8 cellular contexts compared by ENCODE assay signal in the genomic region with DNA sequence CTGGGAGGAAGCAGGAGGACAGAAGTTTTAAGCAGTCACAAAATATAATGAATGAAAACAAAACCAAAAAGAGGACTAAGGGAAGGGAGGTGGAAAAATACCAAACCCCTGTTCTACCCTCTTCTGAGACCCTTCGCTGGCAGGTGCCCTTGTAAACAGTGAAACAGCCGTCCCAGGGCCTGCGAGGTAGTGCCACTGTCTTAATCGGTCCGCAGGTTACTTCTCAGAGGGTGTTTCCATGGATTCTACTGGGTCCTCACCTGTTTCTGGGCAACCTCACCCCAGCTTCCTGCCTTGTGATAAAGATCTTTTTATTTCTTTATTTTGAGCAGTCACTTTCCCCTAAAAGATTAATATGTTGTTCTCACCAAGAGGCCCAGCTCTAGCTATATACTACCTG.
DNase-seq lines count a peak whose midpoint lies in the region; ATAC-seq and TF ChIP-seq lines count a peak whose summit lies in the region.

No MANE protein-coding gene starts in this region.

- H3K4me2 ChIP-seq in SU-DHL-6 (ENCODE audit: low read depth, low read length, poor library complexity, severe bottlenecking) = no peak overlapping the region

- peak; percentile 11 for DNase-seq in activated CD4-positive, alpha-beta T cell treated with anti-CD3 and anti-CD28 coated beads for 48 hours
- no peak for DNase-seq in activated CD4-positive, alpha-beta T cell treated with anti-CD3 and anti-CD28 coated beads, Interleukin-2, amount 50 U/mL, for 4 hours
- DNase-seq in esophagus squamous epithelium (lab: John Stamatoyannopoulos, UW) (no peak), NOMO-1 (lab: John Stamatoyannopoulos, UW; ENCODE audit: unreplicated experiment in 2 of 2) (no peak), SW480 (ENCODE audit: low spot score) (no peak)
- DNase-seq in stimulated activated naive B cell treated with anti-CD40 and anti-IgM and Interleukin-4, amounts not matched to agents 10 μg/mL and 1 μg/mL and 100 μg/mL, for 72 hours = no peak

- no peak overlapping the region for H3K9ac ChIP-seq in SU-DHL-6 (ENCODE audit: low read length)

- peaks cover 10% of the 10 kb centered on the region; the same call in 1 of the 2 replicates for H3F3A ChIP-seq in SU-DHL-6 (ENCODE audit: insufficient read depth)

- no peaks in the 10 kb centered on the region for H3K27me3 Mint-ChIP-seq in stimulated activated naive B cell treated with anti-CD40 and anti-IgM and Interleukin-4, amounts not matched to agents 10 μg/mL and 1 μg/mL and 100 μg/mL, for 72 hours

- ATAC-seq in stimulated activated naive B cell treated with anti-CD40 and anti-IgM and Interleukin-4, amounts not matched to agents 10 μg/mL and 1 μg/mL and 100 μg/mL, for 72 hours (replicated peaks) = peak; percentile 1 to 2
- no peak for ATAC-seq in esophagus mucosa

- TF ChIP-seq CTCF in SU-DHL-6 (IDR thresholded peaks at IDR 0.05; ENCODE audit: insufficient read depth, low read length, poor library complexity, severe bottlenecking) (no peak), esophagus squamous epithelium (IDR thresholded peaks at IDR 0.05) (no peak)

- peak overlapping the region; percentile 28 for H2AFZ ChIP-seq in SU-DHL-6 (ENCODE audit: low read depth, low read length, severe bottlenecking)

- H3K9me2 ChIP-seq in SU-DHL-6 (replicated peaks; ENCODE audit: insufficient read depth, low read length) = no peaks in the 10 kb centered on the region

- no peaks in the 10 kb centered on the region for H3K36me3 Mint-ChIP-seq in stimulated activated naive B cell treated with anti-CD40 and anti-IgM and Interleukin-4, amounts not matched to agents 10 μg/mL and 1 μg/mL and 100 μg/mL, for 72 hours

- no peaks in the 10 kb centered on the region for H3K9me3 Mint-ChIP-seq in stimulated activated naive B cell treated with anti-CD40 and anti-IgM and Interleukin-4, amounts not matched to agents 10 μg/mL and 1 μg/mL and 100 μg/mL, for 72 hours

- H3K9me3 ChIP-seq in SU-DHL-6 (ENCODE audit: insufficient read depth, low read length) (no peaks in the 10 kb centered on the region), esophagus squamous epithelium (no peaks in the 10 kb centered on the region)

- peak overlapping the region; percentile 67 for H3K27ac Mint-ChIP-seq in stimulated activated naive B cell treated with anti-CD40 and anti-IgM and Interleukin-4, amounts not matched to agents 10 μg/mL and 1 μg/mL and 100 μg/mL, for 72 hours

- no peaks in the 10 kb centered on the region for H3K79me2 ChIP-seq in SU-DHL-6 (ENCODE audit: insufficient read depth, low read length)

- 22 to 27% methylated on average over 5 of the region's 5 CpGs for WGBS in esophagus squamous epithelium, 2 donors

- no peak overlapping the region for H3K27ac ChIP-seq in SU-DHL-6 (ENCODE audit: low read depth, low read length)
- H3K27ac ChIP-seq in esophagus squamous epithelium = peak overlapping the region; percentile 36 to 86 (median 62)

- peaks cover 31 to 46% of the 10 kb centered on the region in 2 donors for H3K4me1 Mint-ChIP-seq in stimulated activated naive B cell treated with anti-CD40 and anti-IgM and Interleukin-4, amounts not matched to agents 10 μg/mL and 1 μg/mL and 100 μg/mL, for 72 hours

- no peaks in the 10 kb centered on the region for H3K36me3 ChIP-seq in SU-DHL-6 (ENCODE audit: low read length)
- no peaks in the 10 kb centered on the region for H3K36me3 ChIP-seq in esophagus squamous epithelium

- H3K4me3 ChIP-seq in SU-DHL-6 (ENCODE audit: insufficient read depth, low read length, poor library complexity, severe bottlenecking) = no peak overlapping the region
- H3K4me3 ChIP-seq in esophagus squamous epithelium = no peak overlapping the region

- H3K27me3 ChIP-seq in SU-DHL-6 (ENCODE audit: low read length) = no peaks in the 10 kb centered on the region
- H3K27me3 ChIP-seq in esophagus squamous epithelium = no peaks in the 10 kb centered on the region

- no peak overlapping the region for H3K4me3 Mint-ChIP-seq in stimulated activated naive B cell treated with anti-CD40 and anti-IgM and Interleukin-4, amounts not matched to agents 10 μg/mL and 1 μg/mL and 100 μg/mL, for 72 hours

- peaks cover 19 to 43% (median 21%) of the 10 kb centered on the region in 3 donors for H3K4me1 ChIP-seq in esophagus squamous epithelium

- TF ChIP-seq POLR2A in esophagus squamous epithelium (IDR thresholded peaks at IDR 0.05) = no peak

- no peaks in the 10 kb centered on the region for H4K20me1 ChIP-seq in SU-DHL-6 (ENCODE audit: low read depth, low read length)

- intact Hi-C loops in esophagus squamous epithelium (cut with DNase I) = loop anchor here (5.0 kb wide), 1 partner anchor 155 kb away; no protein-coding TSS in a partner anchor
